Comparison of ENCODE assay signal across 8 cellular contexts in the genomic region with DNA sequence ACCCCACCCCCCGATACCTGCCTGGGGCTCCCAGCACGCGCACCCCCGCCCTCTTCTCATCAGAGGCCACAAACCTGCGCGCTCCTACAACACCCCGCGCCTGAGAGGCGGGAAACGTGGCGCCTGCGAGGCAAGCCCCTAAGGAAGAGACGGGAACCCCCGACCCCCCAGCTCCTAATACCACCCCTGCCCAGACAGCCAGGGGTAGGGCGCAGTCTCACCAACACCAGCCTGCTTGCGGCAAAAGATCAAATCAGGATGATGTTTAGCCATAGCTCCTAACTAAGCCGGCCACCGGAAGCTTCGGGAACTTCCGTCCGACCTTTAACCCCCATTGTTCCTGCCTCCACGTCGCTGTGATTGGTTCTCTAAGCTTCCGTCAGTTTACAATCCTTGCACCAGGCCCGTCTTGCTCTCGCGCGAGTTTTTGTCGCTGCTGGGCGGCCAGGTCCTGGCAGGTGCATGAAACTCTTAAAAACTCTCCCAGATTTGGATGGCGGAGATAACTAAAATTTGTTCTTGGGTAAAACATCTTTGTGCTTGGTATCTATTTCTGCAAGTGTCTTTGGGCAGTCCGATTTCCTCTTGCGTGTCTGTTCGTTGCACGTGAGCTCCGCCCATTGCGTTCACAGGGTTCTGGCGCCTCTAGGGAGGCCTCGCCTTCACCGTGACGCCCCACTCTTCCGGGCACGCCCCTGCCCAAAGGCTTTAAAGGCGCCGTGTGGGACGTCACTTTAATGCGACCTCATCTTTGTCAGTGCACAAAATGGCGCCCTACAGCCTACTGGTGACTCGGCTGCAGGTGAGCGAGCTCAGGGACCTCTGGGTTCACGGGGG. TPM values are rescaled to one million over a fixed set of nuclear protein-coding genes. Genes with fewer than 3 reads are reported as not detected.
A peak's percentile ranks its signal among the peaks of the same experiment; 100 is the strongest.
DNase-seq lines count a peak whose midpoint lies in the region; ATAC-seq and TF ChIP-seq lines count a peak whose summit lies in the region.

A gene (plus strand): TSS at position 737 of the 837 bp plus-strand sequence. CDS start 30 bp downstream, at position 767.
A gene with protein sequence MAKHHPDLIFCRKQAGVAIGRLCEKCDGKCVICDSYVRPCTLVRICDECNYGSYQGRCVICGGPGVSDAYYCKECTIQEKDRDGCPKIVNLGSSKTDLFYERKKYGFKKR (minus strand): TSS at position 312 of the 837 bp plus-strand sequence. CDS start 39 bp downstream, at position 273.

- peaks cover 53% of the 10 kb centered on the region for H3K4me1 Mint-ChIP-seq in activated B cell treated with CpG ODN at 0.5 μM for 24 hours
- peaks cover 37 to 68% of the 10 kb centered on the region in 2 donors for H3K4me1 Mint-ChIP-seq in immature natural killer cell

- H3K27me3 Mint-ChIP-seq in activated B cell treated with CpG ODN at 0.5 μM for 24 hours (no peaks in the 10 kb centered on the region), immature natural killer cell (ENCODE audit: low read depth in 3 of 3) (peaks cover 1 to 5% (median 2%) of the 10 kb centered on the region in 3 donors)

- ATAC-seq in HG03196 (IDR thresholded peaks at IDR 0.05; ENCODE audit: unreplicated experiment) (peak; percentile 84), activated B cell treated with CpG ODN at 0.5 μM for 24 hours (ENCODE audit: low read depth) (peak; percentile 90)

- H3K9me3 Mint-ChIP-seq in activated B cell treated with CpG ODN at 0.5 μM for 24 hours (no peaks in the 10 kb centered on the region), immature natural killer cell (no peaks in the 10 kb centered on the region)

- intact Hi-C loops in activated B cell treated with CpG ODN at 0.5 μM for 24 hours (cut with micrococcal nuclease) = loop anchor here (1.0 to 2.0 kb wide), 8 partner anchors 10 to 612 kb away; a partner anchor contains a TSS

- POLR2A ChIA-PET in activated B cell treated with CpG ODN at 0.5 μM for 24 hours (lab: Charles Lee) = interaction anchor here (0.6 to 17.5 kb wide), 30 partner anchors 9 to 612 kb away, joined by 3 to 584 read pairs (median 6); a partner anchor contains a TSS

- in situ Hi-C loops in GM18951 (cut with MboI; ENCODE audit: low sequenced_read_pairs, unreplicated experiment) = no loop called here

- peak within 1 kb of the TSS; percentile 99 for H3K27ac ChIP-seq in caudate nucleus (ENCODE audit: low read depth, low read length)

- CTCF ChIA-PET in activated B cell treated with CpG ODN at 0.5 μM for 24 hours (lab: Charles Lee) = interaction anchor here (0.8 to 4.7 kb wide), 7 partner anchors 11 to 167 kb away, joined by 3 to 28 read pairs (median 9); a partner anchor contains a TSS

- no peak for TF ChIP-seq CTCF in activated B cell treated with CpG ODN at 0.5 μM for 24 hours (IDR thresholded peaks at IDR 0.05)

- H3K36me3 Mint-ChIP-seq in activated B cell treated with CpG ODN at 0.5 μM for 24 hours (ENCODE audit: low read depth) = peaks cover 77% of the 10 kb centered on the region
- H3K36me3 Mint-ChIP-seq in immature natural killer cell = peaks cover 9 to 18% (median 16%) of the 10 kb centered on the region in 3 donors

- H3K27ac Mint-ChIP-seq in activated B cell treated with CpG ODN at 0.5 μM for 24 hours (peak within 1 kb of the TSS; percentile 99), immature natural killer cell (peak within 1 kb of the TSS; percentile 98 to 99 (median 99))

- peak; percentile 97 for DNase-seq in AG08395 (ENCODE audit: low spot score)
- peak; percentile 94 for DNase-seq in NCI-H345 (lab: John Stamatoyannopoulos, UW)
- peak; percentile 98 for DNase-seq in activated B cell treated with CpG ODN at 0.5 μM for 24 hours
- DNase-seq in caudate nucleus (lab: John Stamatoyannopoulos, UW) = peak; percentile 85 to 99 (median 96)
- DNase-seq in immature natural killer cell = peak; percentile 97 to 98 (median 98)
- DNase-seq in smooth muscle cell of the brain vasculature (ENCODE audit: low read depth, low spot score) = peak; percentile 98

- H3K4me3 Mint-ChIP-seq in activated B cell treated with CpG ODN at 0.5 μM for 24 hours (peak within 1 kb of the TSS; percentile 88), immature natural killer cell (peak within 1 kb of the TSS; percentile 89 to 94 (median 92))

- peak; percentile 67 for TF ChIP-seq POLR2A in GM18951 (IDR thresholded peaks at IDR 0.05; ENCODE audit: extremely low read depth, insufficient read depth, insufficient read length)

RNA-seq across cellular contexts. Expression of the first gene that starts in this region (rescaled TPM):
- total RNA-seq in activated B cell treated with CpG ODN at 0.5 μM for 24 hours = 152 and 153 TPM in 2 replicates
- polyA plus RNA-seq in immature natural killer cell = 100 to 1,000 TPM in 2 of 3 donors, 10 to 100 TPM in 1; 77.1 to 115 (median 111) TPM

RNA-seq across cellular contexts. Expression of the second gene that starts in this region (rescaled TPM):
- 47.4 and 54.0 TPM in 2 replicates for total RNA-seq in activated B cell treated with CpG ODN at 0.5 μM for 24 hours
- polyA plus RNA-seq in immature natural killer cell = 10 to 100 TPM; 26.4 to 31.0 (median 29.9) TPM

Comparison
In these comparisons a context has a peak if more than half of its experiments do, and no peak if none do; other contexts are left out.
1. Peak in every context shown above with its lines: DNase-seq, ATAC-seq and H3K27ac ChIP-seq.